1 cellular context compared by ENCODE assay signal in the genomic region with DNA sequence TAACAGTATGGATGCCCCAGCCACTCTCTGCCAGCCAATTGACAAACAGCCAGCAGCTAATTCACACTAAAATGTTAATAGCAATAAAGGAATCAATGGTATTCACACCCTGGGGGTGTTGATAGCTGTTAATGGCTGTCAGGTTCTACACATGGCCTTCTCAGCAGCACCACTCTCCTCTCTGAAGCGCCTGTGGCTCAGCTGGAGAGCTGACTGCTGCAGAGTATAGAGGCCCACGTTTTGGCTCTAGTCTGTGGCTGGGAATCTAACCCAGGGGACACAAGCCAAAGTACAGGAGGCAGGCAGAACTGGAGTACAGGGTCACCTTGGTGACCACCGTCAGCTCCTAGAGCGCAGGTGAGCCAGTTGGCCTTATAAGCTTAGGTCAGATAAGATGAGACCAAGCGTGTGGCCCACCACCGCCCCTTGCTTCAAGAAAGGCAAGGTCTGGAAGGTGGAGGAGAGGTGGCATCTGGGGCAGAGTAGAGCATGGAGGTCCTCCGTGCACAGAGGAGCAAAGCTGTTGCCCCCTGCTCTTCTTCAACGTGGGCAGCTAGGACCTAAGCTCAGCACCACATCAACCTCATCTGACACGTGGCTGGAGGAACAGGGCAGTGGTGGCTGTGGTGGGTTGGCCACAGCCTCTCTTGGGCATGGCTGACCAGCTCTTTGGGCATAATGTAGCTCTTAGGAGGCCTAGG.
TF ChIP-seq lines count a peak whose summit lies in the region.

No MANE protein-coding gene starts in this region.

TF ChIP-seq in A549, 52 proteins besides CTCF, POLR2A, EP300 and RAD21 (continued from another document):
- TF ChIP-seq REST (IDR thresholded peaks at IDR 0.05) = no peak
